ENCODE assay signal across 8 cellular contexts in genomic region chr3:19948192-19948591, GRCh38. TPM values are rescaled to one million over a fixed set of nuclear protein-coding genes. Genes with fewer than 3 reads are reported as not detected.
A peak's percentile ranks its signal among the peaks of the same experiment; 100 is the strongest.
DNase-seq lines count a peak whose midpoint lies in the region; ATAC-seq and TF ChIP-seq lines count a peak whose summit lies in the region.

No MANE protein-coding gene starts in this region.

- DNase-seq in heart right ventricle (no peak), left cardiac atrium (no peak), breast epithelium (ENCODE audit: low spot score in 2 of 2) (no peak), mesothelial cell of epicardium (ENCODE audit: low spot score in 2 of 2, unreplicated experiment in 2 of 2) (no peak), vagina (ENCODE audit: extremely low spot score in 2 of 2) (no peak), CD1c-positive myeloid dendritic cell (ENCODE audit: extremely low spot score) (no peak), NCI-H1694 treated with DMSO at 0.1 percent for 48 hours (lab: John Stamatoyannopoulos, UW) (no peak)

- peak overlapping the region; percentile 99 for H3K4me3 Mint-ChIP-seq in mesothelial cell of epicardium

- 2 to 3% methylated on average over 2 of the region's 2 CpGs for WGBS in heart right ventricle, 2 donors

- peaks cover 0 to 55% (median 42%) of the 10 kb centered on the region in 9 donors for H3K4me1 ChIP-seq in heart right ventricle
- H3K4me1 ChIP-seq in breast epithelium, result peaks cover 9 to 15% of the 10 kb centered on the region in 2 donors
- peaks cover 60% of the 10 kb centered on the region for H3K4me1 ChIP-seq in vagina

- peaks cover 7% of the 10 kb centered on the region for H3K9me3 Mint-ChIP-seq in mesothelial cell of epicardium

- peaks cover 30% of the 10 kb centered on the region for H3K4me1 Mint-ChIP-seq in mesothelial cell of epicardium

- H3K27ac ChIP-seq in heart right ventricle, result peak overlapping the region; percentile 89 to 99 (median 98)
- H3K27ac ChIP-seq in breast epithelium, result peak overlapping the region; percentile 99 to 100
- peak overlapping the region; percentile 96 for H3K27ac ChIP-seq in vagina

- peak overlapping the region; percentile 100 for H3K27ac Mint-ChIP-seq in mesothelial cell of epicardium

- intact Hi-C loops in heart right ventricle (cut with DNase I) (loop anchor here in 7 of 10 donors (5.0 to 10.0 kb wide), 7 partner anchors 61 to 239 kb away; partner anchors contain the start of genes KAT2B (in 4 of the 7) and SGO1 (in 3 of the 7)), left cardiac atrium (cut with DNase I) (loop anchor here in 1 of 2 donors (5.0 to 10.0 kb wide), 2 partner anchors 89 to 237 kb away; partner anchors contain the start of gene SGO1), breast epithelium (cut with DNase I; ENCODE audit: low total_unique reads) (no loop called here), vagina (cut with DNase I) (loop anchor here (5.0 kb wide), 1 partner anchor 84 kb away; no protein-coding TSS in a partner anchor)

- ATAC-seq in heart right ventricle (no peak), left cardiac atrium (no peak), HG02610 (IDR thresholded peaks at IDR 0.05; ENCODE audit: unreplicated experiment) (no peak)

- H3K36me3 ChIP-seq in heart right ventricle, result peaks cover 0 to 32% (median 5%) of the 10 kb centered on the region in 9 donors
- no peaks in the 10 kb centered on the region for H3K36me3 ChIP-seq in breast epithelium
- peaks cover 0 to 18% of the 10 kb centered on the region in 2 donors for H3K36me3 ChIP-seq in vagina

- TF ChIP-seq CTCF in heart right ventricle (IDR thresholded peaks at IDR 0.05) (no peak), breast epithelium (IDR thresholded peaks at IDR 0.05) (no peak), mesothelial cell of epicardium (IDR thresholded peaks at IDR 0.05; ENCODE audit: unreplicated experiment) (no peak), vagina (IDR thresholded peaks at IDR 0.05) (no peak)

- no peak for TF ChIP-seq POLR2A in breast epithelium (IDR thresholded peaks at IDR 0.05)
- TF ChIP-seq POLR2A in vagina (IDR thresholded peaks at IDR 0.05), result no peak

- H3K4me3 ChIP-seq in heart right ventricle, result peak overlapping the region; percentile 79 to 99 (median 98)
- H3K4me3 ChIP-seq in breast epithelium, result peak overlapping the region; percentile 91 to 100 (median 94)
- peak overlapping the region; percentile 95 to 96 for H3K4me3 ChIP-seq in vagina

- H3K27me3 Mint-ChIP-seq in mesothelial cell of epicardium (ENCODE audit: low read depth), result no peaks in the 10 kb centered on the region

- H3K36me3 Mint-ChIP-seq in mesothelial cell of epicardium, result peaks cover 10% of the 10 kb centered on the region

- H3K27me3 ChIP-seq in heart right ventricle, result no peaks in the 10 kb centered on the region
- no peaks in the 10 kb centered on the region for H3K27me3 ChIP-seq in breast epithelium
- no peaks in the 10 kb centered on the region for H3K27me3 ChIP-seq in vagina

- H3K9me3 ChIP-seq in heart right ventricle, result no peaks in the 10 kb centered on the region
- no peaks in the 10 kb centered on the region for H3K9me3 ChIP-seq in breast epithelium
- H3K9me3 ChIP-seq in vagina, result no peaks in the 10 kb centered on the region

RNA-seq across cellular contexts. Expression of gene RAB5A, which starts 1.3 kb away (rescaled TPM):
- 10 to 100 TPM; 52.2 to 80.9 (median 66.9) TPM for total RNA-seq in heart right ventricle
- 10 to 100 TPM; 33.9 to 41.3 TPM for polyA plus RNA-seq in heart right ventricle
- total RNA-seq in left cardiac atrium, result 10 to 100 TPM; 40.9 to 71.2 TPM
- total RNA-seq in breast epithelium, result 10 to 100 TPM; 72.8 to 97.2 (median 82.9) TPM
- 71.4 to 77.7 TPM (median 73.4 TPM) in 3 replicates for total RNA-seq in mesothelial cell of epicardium
- 55.7 TPM for total RNA-seq in vagina

RNA-seq across cellular contexts. Expression of gene EFHB, which starts 14.2 kb away (rescaled TPM):
- total RNA-seq in heart right ventricle (under 1 TPM in 8 of 10 donors, not detected in 2; 0.34 to 0.94 (median 0.64) TPM), left cardiac atrium (under 1 TPM; 0.59 to 0.76 TPM), breast epithelium (1 to 10 TPM in 2 of 3 donors, not detected in 1; 1.3 to 2.6 TPM), mesothelial cell of epicardium (1.0 to 2.7 TPM (median 1.1 TPM) in 3 replicates), vagina (0.49 TPM)
- polyA plus RNA-seq in heart right ventricle, result 1 to 10 TPM in 1 of 2 donors, under 1 TPM in 1; 0.19 to 1.6 TPM
